In genomic region chr11:74966651-74967050, GRCh38 we compare ENCODE assay signal across 26 cellular contexts. TPM values are rescaled to one million over a fixed set of nuclear protein-coding genes. Genes with fewer than 3 reads are reported as not detected.
DNase-seq lines count a peak whose midpoint lies in the region; ATAC-seq, FAIRE-seq and TF ChIP-seq lines count a peak whose summit lies in the region.
"Had no signal": no experiment of that assay in that cellular context is flagged by ENCODE, and none has a peak within 500 bp of the region (broad histone marks: within the 10 kb centered on the region; RNA-seq: fewer than 3 reads in every experiment).

No MANE protein-coding gene starts in this region.

- no peak overlapping the region for H3K4ac ChIP-seq in mesenchymal stem cell (ENCODE audit: low read depth in 1 of 2, low read length in 2 of 2)

- H3K18ac ChIP-seq in mesenchymal stem cell (ENCODE audit: low read depth in 1 of 2, low read length in 2 of 2): no peak overlapping the region

- peak; percentile 82 for DNase-seq in Daoy (ENCODE audit: low read depth)
- DNase-seq in PC-3: peak; percentile 29
- peak; percentile 51 for DNase-seq in bronchial epithelial cell (ENCODE audit: low read depth)
- no peak for DNase-seq in mesenchymal stem cell
- DNase-seq in colonic mucosa: no peak
- DNase-seq in NCI-H2081 treated with DMSO at 0.1 percent for 48 hours (lab: John Stamatoyannopoulos, UW): no peak
- no peak for DNase-seq in HuH-7.5 (ENCODE audit: low spot score)
- DNase-seq in NCI-H1417 (lab: John Stamatoyannopoulos, UW): no peak
- DNase-seq: activated B cell treated with CpG ODN at 0.5 μM for 24 hours; activated CD8-positive, alpha-beta memory T cell treated with anti-CD3 and anti-CD28 coated beads, Interleukin-2, amount 10 ng/mL, durations not matched to agents 7 days and 5 days; activated naive CD4-positive, alpha-beta T cell treated with anti-CD3 and anti-CD28 coated beads, Interleukin-2, amount 10 ng/mL, durations not matched to agents 7 days and 5 days; BE2C; DMS153; KBM-7; kidney; natural killer cell; NCI-H1436; NCI-H2107; NCI-H446; NCI-H82; SHP77; stomach; thyroid gland had no signal

- H4K8ac ChIP-seq in mesenchymal stem cell (ENCODE audit: low read length): no peak overlapping the region

- H2BK15ac ChIP-seq in mesenchymal stem cell (ENCODE audit: low read depth, poor library complexity, severe bottlenecking): no peak overlapping the region

- ATAC-seq in PC-3: no peak; the same call in 1 of the 2 replicates
- ATAC-seq: activated CD8-positive, alpha-beta memory T cell treated with anti-CD3 and anti-CD28 coated beads, Interleukin-2, amount 10 ng/mL, durations not matched to agents 7 days and 5 days; natural killer cell had no signal

- H2BK12ac ChIP-seq in mesenchymal stem cell (ENCODE audit: low read length in 2 of 2): no peak overlapping the region

- no peak for FAIRE-seq in bronchial epithelial cell (lab: Jason Lieb, UNC)
- FAIRE-seq: G401.6, H1 had no signal

- CTCF ChIA-PET in PC-3 (lab: Charles Lee): no interaction called here

- no peak overlapping the region for H2BK5ac ChIP-seq in mesenchymal stem cell (ENCODE audit: low read depth, low read length, poor library complexity, severe bottlenecking)

- no peak overlapping the region for H2AK5ac ChIP-seq in mesenchymal stem cell (ENCODE audit: low read length, severe bottlenecking)

- H3K4me3 ChIP-seq in PC-3 (ENCODE audit: low read length): no peak overlapping the region
- H3K4me3 ChIP-seq in bronchial epithelial cell (ENCODE audit: low read depth, low read length): no peak overlapping the region
- H3K4me3 ChIP-seq in mesenchymal stem cell (ENCODE audit: insufficient read depth in 1 of 2, low read depth in 1 of 2, low read length in 2 of 2): no peak overlapping the region
- no peak overlapping the region for H3K4me3 ChIP-seq in colonic mucosa
- H3K4me3 ChIP-seq: skin epidermis, stomach, thyroid gland had no signal

- no peak overlapping the region for H4K91ac ChIP-seq in mesenchymal stem cell (ENCODE audit: low read length)

- H3K27me3 ChIP-seq in PC-3 (ENCODE audit: low read length): no peaks in the 10 kb centered on the region
- no peaks in the 10 kb centered on the region for H3K27me3 ChIP-seq in bronchial epithelial cell (ENCODE audit: control insufficient read depth, insufficient read depth, low read length)
- no peaks in the 10 kb centered on the region for H3K27me3 ChIP-seq in mesenchymal stem cell (ENCODE audit: control insufficient read depth in 1 of 2, insufficient read depth in 1 of 2, low read length in 2 of 2)
- no peaks in the 10 kb centered on the region for H3K27me3 ChIP-seq in colonic mucosa
- H3K27me3 ChIP-seq: BE2C, stomach, thyroid gland had no signal

- 77% methylated on average over 5 of the region's 5 CpGs for WGBS in mesenchymal stem cell

- BruUV-seq in PC-3 (replicated peaks; lab: Mats Ljungman, UMichigan): no TSS peak

- POLR2A ChIA-PET in PC-3 (lab: Charles Lee; ENCODE audit: unreplicated experiment): no interaction called here

- no peaks in the 10 kb centered on the region for H3F3A ChIP-seq in PC-3 (ENCODE audit: low read length, unreplicated experiment)

- no peak overlapping the region for H3K14ac ChIP-seq in mesenchymal stem cell (ENCODE audit: low read length in 2 of 2)

- no peak overlapping the region for H2BK120ac ChIP-seq in mesenchymal stem cell (ENCODE audit: low read depth, low read length)

- H3K27ac ChIP-seq in PC-3 (ENCODE audit: low read length) (no peak overlapping the region), mesenchymal stem cell (ENCODE audit: low read length, poor library complexity, severe bottlenecking) (peak overlapping the region; percentile 54), colonic mucosa (no peak overlapping the region)
- H3K27ac ChIP-seq: skin epidermis, stomach, thyroid gland had no signal

- H3K79me1 ChIP-seq in mesenchymal stem cell (replicated peaks; ENCODE audit: low read length, poor library complexity, severe bottlenecking): peaks cover 14% of the 10 kb centered on the region

- no peaks in the 10 kb centered on the region for H3K4me1 ChIP-seq in PC-3 (ENCODE audit: insufficient read depth, low read length)
- H3K4me1 ChIP-seq in mesenchymal stem cell (ENCODE audit: control insufficient read depth, insufficient read depth, low read depth, low read length): peaks cover 3% of the 10 kb centered on the region
- H3K4me1 ChIP-seq in colonic mucosa: no peaks in the 10 kb centered on the region

- H4K20me1 ChIP-seq in PC-3 (ENCODE audit: low read length): peaks cover 20% of the 10 kb centered on the region; the same call in 1 of the 2 replicates

- peaks cover 56% of the 10 kb centered on the region for H3K79me2 ChIP-seq in PC-3 (ENCODE audit: low read length)

- H3K23ac ChIP-seq in mesenchymal stem cell (ENCODE audit: low read length in 2 of 2): no peak overlapping the region

- H3K4me2 ChIP-seq in PC-3 (ENCODE audit: low read length) (no peak overlapping the region), mesenchymal stem cell (ENCODE audit: low read length, poor library complexity, severe bottlenecking) (no peak overlapping the region)

- H3K9me3 ChIP-seq in PC-3 (ENCODE audit: low read length) (no peaks in the 10 kb centered on the region), mesenchymal stem cell (ENCODE audit: control insufficient read depth, low read length) (no peaks in the 10 kb centered on the region), colonic mucosa (no peaks in the 10 kb centered on the region)
- H3K9me3 ChIP-seq: BE2C, stomach, thyroid gland had no signal

- no peaks in the 10 kb centered on the region for H3K9me2 ChIP-seq in PC-3 (replicated peaks; ENCODE audit: low read length)

- TF ChIP-seq CTCF in PC-3 (conservative IDR thresholded peaks at IDR 0.05; ENCODE audit: low read depth, low read length) (no peak), bronchial epithelial cell (IDR thresholded peaks at IDR 0.05; ENCODE audit: insufficient read depth, low read length, severe bottlenecking) (no peak), colonic mucosa (IDR thresholded peaks at IDR 0.05) (no peak)

- H3K36me3 ChIP-seq in PC-3 (ENCODE audit: low read depth, low read length) (peaks cover 58% of the 10 kb centered on the region), bronchial epithelial cell (ENCODE audit: control insufficient read depth, insufficient read depth, low read length) (peaks cover 2% of the 10 kb centered on the region), mesenchymal stem cell (ENCODE audit: control insufficient read depth in 1 of 2, insufficient read depth in 2 of 2, low read depth in 1 of 2, low read length in 2 of 2) (peaks cover 10 to 85% of the 10 kb centered on the region in 2 experiments), colonic mucosa (no peaks in the 10 kb centered on the region)

- intact Hi-C loops in PC-3 (cut with micrococcal nuclease) (no loop called here), colonic mucosa (cut with DNase I) (no loop called here)

- no peak overlapping the region for H3K9ac ChIP-seq in PC-3 (ENCODE audit: low read length)
- H3K9ac ChIP-seq in mesenchymal stem cell (ENCODE audit: low read length): no peak overlapping the region
- no peak overlapping the region for H3K9ac ChIP-seq in colonic mucosa (ENCODE audit: low read depth in 2 of 2, low read length in 2 of 2)

- H2AFZ ChIP-seq in PC-3 (ENCODE audit: low read length) (no peak overlapping the region), mesenchymal stem cell (ENCODE audit: low read depth, low read length) (no peak overlapping the region)

RNA-seq across cellular contexts. Expression of gene SPCS2, which starts 17.6 kb away (rescaled TPM):
- 21.1 and 46.8 TPM in 2 replicates for total RNA-seq in Daoy (2014; rRNA removed; shearing (Covaris generic))
- total RNA-seq in PC-3 (2014; rRNA removed) (129 and 142 TPM in 2 replicates), bronchial epithelial cell (14.7 and 29.8 TPM in 2 replicates), colonic mucosa (100 to 1,000 TPM; 147 to 180 TPM)
- 106 TPM for polyA plus RNA-seq in mesenchymal stem cell (2013, experiment 1 of 2)
- 105 TPM for polyA plus RNA-seq in mesenchymal stem cell (2013, experiment 2 of 2)

RNA-seq across cellular contexts. Expression of gene XRRA1, which starts 17.8 kb away (rescaled TPM):
- total RNA-seq in Daoy (2014; rRNA removed; shearing (Covaris generic)): 5.6 and 9.7 TPM in 2 replicates
- total RNA-seq in PC-3 (2014; rRNA removed) (18.1 and 23.5 TPM in 2 replicates), bronchial epithelial cell (8.1 and 10.8 TPM in 2 replicates), colonic mucosa (1 to 10 TPM; 5.1 to 6.6 TPM)
- polyA plus RNA-seq in mesenchymal stem cell (2013, experiment 1 of 2): 4.7 TPM
- polyA plus RNA-seq in mesenchymal stem cell (2013, experiment 2 of 2): 4.9 TPM

RNA-seq across cellular contexts. Expression of gene NEU3, which starts 22.1 kb away (rescaled TPM):
- total RNA-seq in Daoy (2014; rRNA removed; shearing (Covaris generic)): 5.9 and 17.7 TPM in 2 replicates
- total RNA-seq in PC-3 (2014; rRNA removed) (15.7 and 16.1 TPM in 2 replicates), bronchial epithelial cell (5.6 and 8.7 TPM in 2 replicates), colonic mucosa (1 to 10 TPM; 3.3 to 8.1 TPM)
- polyA plus RNA-seq in mesenchymal stem cell (2013, experiment 1 of 2): 3.6 TPM
- 3.0 TPM for polyA plus RNA-seq in mesenchymal stem cell (2013, experiment 2 of 2)

Comparison
In these comparisons a context has a peak if more than half of its experiments do, and no peak if none do; other contexts are left out.
1. DNase-seq: peak in Daoy (single experiment), PC-3 (single experiment) and bronchial epithelial cell (single experiment); none in mesenchymal stem cell (single experiment), colonic mucosa (single experiment), NCI-H2081 treated with DMSO at 0.1 percent for 48 hours (single experiment), HuH-7.5 (single experiment) and NCI-H1417 (0 of 3).